ENCODE assay signal across 8 cellular contexts in the genomic region with DNA sequence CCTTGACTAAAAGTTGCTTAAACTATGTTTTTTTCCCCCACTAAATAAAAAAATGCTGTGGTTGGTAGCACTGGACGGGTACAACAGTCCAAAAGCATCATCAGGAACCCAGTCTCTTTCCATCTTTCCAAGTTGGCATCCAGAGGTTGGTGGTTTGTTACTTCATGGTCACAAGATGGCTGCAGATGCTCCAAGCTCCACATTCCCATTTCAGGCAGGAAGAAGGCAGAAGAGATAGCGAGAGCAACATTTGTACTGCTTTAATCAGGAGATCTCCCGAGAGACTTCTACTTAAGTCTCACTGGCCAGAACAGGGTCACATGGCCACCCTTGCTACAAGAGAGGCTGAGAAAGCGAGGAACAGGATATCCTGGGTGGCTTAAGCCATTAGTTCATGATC.
"Had no signal": no experiment of that assay in that cellular context is flagged by ENCODE, and none has a peak within 500 bp of the region (broad histone marks: within the 10 kb centered on the region; RNA-seq: fewer than 3 reads in every experiment).

No MANE protein-coding gene starts in this region.

- H2AFZ ChIP-seq: GM23338 had no signal

- H3K4me3 ChIP-seq: GM23338 had no signal

- ATAC-seq: GM23338, HepG2 had no signal

- DNase-seq: H9, HCEC 1CT, KG1 had no signal

- H3K27ac ChIP-seq: HL-60 had no signal

- FAIRE-seq: H1, H54, HepG2 had no signal

- H3K4me2 ChIP-seq: GM23338 had no signal
